Comparison of ENCODE assay signal across 8 cellular contexts in the genomic region with DNA sequence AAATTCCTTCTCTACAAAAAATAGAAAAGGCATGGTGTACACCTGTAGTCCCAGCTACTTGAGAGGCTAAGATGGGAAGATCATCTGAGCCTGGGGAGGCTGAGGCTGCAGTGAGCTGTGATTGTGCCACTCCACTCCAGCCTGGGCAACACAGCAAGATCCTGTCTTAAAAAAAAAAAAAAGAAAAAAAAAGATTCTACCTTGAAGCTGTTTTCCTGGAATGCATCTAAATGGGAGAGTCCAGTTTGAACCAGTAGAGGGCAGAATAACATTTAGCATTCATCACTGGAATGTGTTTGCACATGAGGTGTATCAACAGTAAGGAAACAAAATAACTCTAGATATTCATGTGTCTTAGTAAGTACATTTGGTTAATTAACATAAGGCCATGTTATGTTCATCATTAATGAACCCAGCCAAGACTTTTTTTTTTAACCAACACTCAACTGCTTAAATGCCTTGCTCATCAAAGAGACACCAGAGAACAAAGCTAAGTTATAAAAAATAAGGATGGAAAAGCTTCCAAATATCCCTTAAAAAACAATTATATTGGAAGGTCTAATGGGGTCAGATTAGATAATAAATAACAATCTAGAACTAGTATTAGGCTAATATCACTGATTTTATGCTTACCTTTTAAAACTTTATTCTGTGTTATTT. TPM values are rescaled to one million over a fixed set of nuclear protein-coding genes. Genes with fewer than 3 reads are reported as not detected.
DNase-seq lines count a peak whose midpoint lies in the region; ATAC-seq, FAIRE-seq and TF ChIP-seq lines count a peak whose summit lies in the region.

No MANE protein-coding gene starts in this region.

- H2AFZ ChIP-seq in GM12878 (ENCODE audit: control insufficient read depth, low read depth, low read length) = no peak overlapping the region

- SMC1A ChIA-PET in GM12878 (lab: Charles Lee; ENCODE audit: uncharacterized antibody, unreplicated experiment) = interaction anchor here (1.0 to 2.4 kb wide), 7 partner anchors 69 to 323 kb away, joined by 3 to 12 read pairs (median 3); no protein-coding TSS in a partner anchor

- H3K36me3 ChIP-seq in GM12878 (ENCODE audit: control insufficient read depth in 2 of 2, insufficient read depth in 2 of 2, low read length in 1 of 2) (no peaks in the 10 kb centered on the region), suprapubic skin (no peaks in the 10 kb centered on the region)

- POLR2A ChIA-PET in GM12878 (lab: Charles Lee) = no interaction called here

- peak; percentile 54 for DNase-seq in NCI-H2029 treated with DMSO at 0.1 percent for 48 hours (lab: John Stamatoyannopoulos, UW)
- no peak for DNase-seq in NCI-H2029 (lab: John Stamatoyannopoulos, UW)
- DNase-seq in M059J (ENCODE audit: low read depth) = peak; percentile 63
- DNase-seq in GM12878 (ENCODE audit: low read depth, low spot score) = no peak
- DNase-seq in left colon = no peak
- no peak for DNase-seq in suprapubic skin (ENCODE audit: low spot score in 2 of 2)
- DNase-seq in effector CD4-positive, alpha-beta T cell = no peak

- H3K9me3 ChIP-seq in GM12878 (replicated peaks; ENCODE audit: control insufficient read depth, insufficient read depth, low read length) = no peaks in the 10 kb centered on the region; the same call in 2 of the 3 replicates
- no peaks in the 10 kb centered on the region for H3K9me3 ChIP-seq in suprapubic skin

- peak; percentile 81 for TF ChIP-seq RAD21 in GM12878 (IDR thresholded peaks at IDR 0.05; ENCODE audit: insufficient read depth, low read depth, low read length)

- RAD21 ChIA-PET in GM12878 (lab: Charles Lee; ENCODE audit: unreplicated experiment) = interaction anchor here (0.6 to 1.3 kb wide), 7 partner anchors 9 to 325 kb away, joined by 3 to 6 read pairs (median 4); no protein-coding TSS in a partner anchor

- H3K4me1 ChIP-seq in GM12878 (ENCODE audit: control insufficient read depth, insufficient read depth, low read length) = no peaks in the 10 kb centered on the region
- no peaks in the 10 kb centered on the region for H3K4me1 ChIP-seq in suprapubic skin

- TF ChIP-seq POLR2A in GM12878 (IDR thresholded peaks at IDR 0.05; ENCODE audit: low read depth, low read length) = no peak
- TF ChIP-seq POLR2A in suprapubic skin (IDR thresholded peaks at IDR 0.05) = no peak

- TF ChIP-seq CTCF in GM12878 (IDR thresholded peaks at IDR 0.05 in 2 of 3, conservative IDR thresholded peaks at IDR 0.05 in 1 of 3; ENCODE audit: control insufficient read depth in 2 of 3, extremely low read depth in 1 of 3, insufficient read depth in 1 of 3, low read depth in 3 of 3, low read length in 3 of 3) = peak; percentile 60 to 68 (median 66); a peak in 5 of 6 replicates
- peak in 1 of 2 donors; percentile 26 for TF ChIP-seq CTCF in suprapubic skin (IDR thresholded peaks at IDR 0.05)

- H3K27ac ChIP-seq in GM12878 (ENCODE audit: control insufficient read depth, insufficient read depth) (no peak overlapping the region), suprapubic skin (no peak overlapping the region)

- CTCF ChIA-PET in GM12878 (lab: Yijun Ruan, JAX) = interaction anchor here (0.6 to 3.3 kb wide), 27 partner anchors 8 to 778 kb away, joined by 3 to 19 read pairs (median 4); a partner anchor contains a TSS

- BruUV-seq in GM12878 (replicated peaks; lab: Mats Ljungman, UMichigan) = no TSS peak

- H3K79me2 ChIP-seq in GM12878 (ENCODE audit: control insufficient read depth, insufficient read depth, low read length) = no peaks in the 10 kb centered on the region

- FAIRE-seq in GM12878 (lab: Jason Lieb, UNC) = peak; percentile 65

- H3K4me3 ChIP-seq in GM12878 (no peak overlapping the region), suprapubic skin (no peak overlapping the region)

- no peaks in the 10 kb centered on the region for H4K20me1 ChIP-seq in GM12878 (ENCODE audit: control insufficient read depth, insufficient read depth)

- H3K27me3 ChIP-seq in GM12878 (replicated peaks in 1 of 2; ENCODE audit: control insufficient read depth in 2 of 2, insufficient read depth in 2 of 2, low read length in 1 of 2) = no peaks in the 10 kb centered on the region
- no peaks in the 10 kb centered on the region for H3K27me3 ChIP-seq in suprapubic skin

- H3K9ac ChIP-seq in GM12878 (ENCODE audit: control insufficient read depth, insufficient read depth, low read length) = no peak overlapping the region

- ATAC-seq in GM19438 (IDR thresholded peaks at IDR 0.05; ENCODE audit: low read depth, unreplicated experiment) (peak; percentile 70), GM12878 (peak; percentile 83), left colon (peak; percentile 66)

- no peak overlapping the region for H3K4me2 ChIP-seq in GM12878 (ENCODE audit: control insufficient read depth, insufficient read depth)

- intact Hi-C loops in GM12878 (cut with micrococcal nuclease; ENCODE audit: unreplicated experiment) (loop anchor here (1.0 kb wide), 1 partner anchor 323 kb away; no protein-coding TSS in a partner anchor), left colon (cut with DNase I, micrococcal nuclease) (no loop called here)

- in situ Hi-C loops in GM12878 (cut with MboI) = loop anchor here (5.0 kb wide), 1 partner anchor 326 kb away; no protein-coding TSS in a partner anchor

- no peak for TF ChIP-seq EP300 in GM12878 (IDR thresholded peaks at IDR 0.05; ENCODE audit: borderline replicate concordance in 1 of 2, control insufficient read depth in 1 of 2, low read depth in 2 of 2, low read length in 2 of 2)
- TF ChIP-seq EP300 in suprapubic skin (IDR thresholded peaks at IDR 0.05) = no peak

TF ChIP-seq in GM12878, 131 proteins besides CTCF, POLR2A, EP300 and RAD21:
- TF ChIP-seq RAD51 (IDR thresholded peaks at IDR 0.05) (no peak), SMC3 (IDR thresholded peaks at IDR 0.05; ENCODE audit: borderline replicate concordance, low read length) (peak; percentile 50; the same call in 1 of the 2 replicates), CBX5 (IDR thresholded peaks at IDR 0.05; ENCODE audit: low read depth) (no peak)
TF ChIP-seq in GM12878: peak in this region for 1.

RNA-seq across cellular contexts. Expression of a gene that starts 16.1 kb away (rescaled TPM):
- 0.57 TPM in 1 of 2 replicates, not detected in the other for total RNA-seq in M059J (2014; rRNA removed; shearing (Covaris generic))
- total RNA-seq in GM12878 (2013; cell fraction: nucleolus; rRNA removed) = not detected in 2 replicates
- total RNA-seq in GM12878 (2014; rRNA removed) = not detected in 2 replicates
- total RNA-seq in GM12878 (2014; rRNA removed; fragmentation: Illumina TruSeq; extraction: Trizol) = not detected in 2 replicates
- total RNA-seq in GM12878 (2021) = not detected in 2 replicates
- polyA plus RNA-seq in GM12878 (2011; ENCODE audit: low read depth) = not detected
- polyA plus RNA-seq in GM12878 (2011; rRNA removed) = not detected in 2 replicates
- not detected in 2 replicates for polyA plus RNA-seq in GM12878 (2011; cell fraction: cytosol; rRNA removed)
- not detected in 2 replicates for polyA plus RNA-seq in GM12878 (2011; cell fraction: nucleus; rRNA removed)
- not detected in 2 replicates for polyA plus RNA-seq in GM12878 (2012)
- polyA plus RNA-seq in GM12878 (2014; fragmentation: Illumina TruSeq; extraction: Trizol) = not detected in 2 replicates
- not detected for polyA plus RNA-seq in GM12878 (2014; fragmentation: Nextera tagmentation; extraction: Ambion mirVana)
- polyA plus RNA-seq in GM12878 (2014; rRNA removed) = not detected in 2 replicates
- polyA plus RNA-seq in GM12878 (2016; fragmentation: Nextera tagmentation; extraction: Ambion mirVana) = not detected
- polyA minus RNA-seq in GM12878 (2011; rRNA and poly(A)+ RNA removed) = not detected in 2 replicates
- polyA minus RNA-seq in GM12878 (2011; cell fraction: cytosol; rRNA and poly(A)+ RNA removed) = not detected in 2 replicates
- not detected in 2 replicates for polyA minus RNA-seq in GM12878 (2011; cell fraction: nucleus; rRNA and poly(A)+ RNA removed)
- not detected for total RNA-seq in left colon
- total RNA-seq in suprapubic skin = not detected

RNA-seq across cellular contexts. Expression of a gene that starts 25.8 kb away (rescaled TPM):
- not detected in 2 replicates for total RNA-seq in M059J (2014; rRNA removed; shearing (Covaris generic))
- not detected in 2 replicates for total RNA-seq in GM12878 (2013; cell fraction: nucleolus; rRNA removed)
- not detected in 2 replicates for total RNA-seq in GM12878 (2014; rRNA removed)
- total RNA-seq in GM12878 (2014; rRNA removed; fragmentation: Illumina TruSeq; extraction: Trizol) = not detected in 2 replicates
- total RNA-seq in GM12878 (2021) = not detected in 2 replicates
- polyA plus RNA-seq in GM12878 (2011; ENCODE audit: low read depth) = not detected
- not detected in 2 replicates for polyA plus RNA-seq in GM12878 (2011; rRNA removed)
- polyA plus RNA-seq in GM12878 (2011; cell fraction: cytosol; rRNA removed) = not detected in 2 replicates
- polyA plus RNA-seq in GM12878 (2011; cell fraction: nucleus; rRNA removed) = not detected in 2 replicates
- polyA plus RNA-seq in GM12878 (2012) = not detected in 2 replicates
- polyA plus RNA-seq in GM12878 (2014; fragmentation: Illumina TruSeq; extraction: Trizol) = not detected in 2 replicates
- polyA plus RNA-seq in GM12878 (2014; fragmentation: Nextera tagmentation; extraction: Ambion mirVana) = not detected
- not detected in 2 replicates for polyA plus RNA-seq in GM12878 (2014; rRNA removed)
- not detected for polyA plus RNA-seq in GM12878 (2016; fragmentation: Nextera tagmentation; extraction: Ambion mirVana)
- not detected in 2 replicates for polyA minus RNA-seq in GM12878 (2011; rRNA and poly(A)+ RNA removed)
- not detected in 2 replicates for polyA minus RNA-seq in GM12878 (2011; cell fraction: cytosol; rRNA and poly(A)+ RNA removed)
- polyA minus RNA-seq in GM12878 (2011; cell fraction: nucleus; rRNA and poly(A)+ RNA removed) = 0.57 TPM in 1 of 2 replicates, not detected in the other
- total RNA-seq in left colon = not detected
- total RNA-seq in suprapubic skin = not detected

RNA-seq across cellular contexts. Expression of a gene that starts 57.1 kb away (rescaled TPM):
- not detected in 2 replicates for total RNA-seq in M059J (2014; rRNA removed; shearing (Covaris generic))
- total RNA-seq in GM12878 (2013; cell fraction: nucleolus; rRNA removed) = not detected in 2 replicates
- total RNA-seq in GM12878 (2014; rRNA removed) = not detected in 2 replicates
- not detected in 2 replicates for total RNA-seq in GM12878 (2014; rRNA removed; fragmentation: Illumina TruSeq; extraction: Trizol)
- total RNA-seq in GM12878 (2021) = not detected in 2 replicates
- polyA plus RNA-seq in GM12878 (2011; ENCODE audit: low read depth) = not detected
- polyA plus RNA-seq in GM12878 (2011; rRNA removed) = not detected in 2 replicates
- not detected in 2 replicates for polyA plus RNA-seq in GM12878 (2011; cell fraction: cytosol; rRNA removed)
- not detected in 2 replicates for polyA plus RNA-seq in GM12878 (2011; cell fraction: nucleus; rRNA removed)
- polyA plus RNA-seq in GM12878 (2012) = not detected in 2 replicates
- polyA plus RNA-seq in GM12878 (2014; fragmentation: Illumina TruSeq; extraction: Trizol) = not detected in 2 replicates
- not detected for polyA plus RNA-seq in GM12878 (2014; fragmentation: Nextera tagmentation; extraction: Ambion mirVana)
- polyA plus RNA-seq in GM12878 (2014; rRNA removed) = not detected in 2 replicates
- not detected for polyA plus RNA-seq in GM12878 (2016; fragmentation: Nextera tagmentation; extraction: Ambion mirVana)
- not detected in 2 replicates for polyA minus RNA-seq in GM12878 (2011; rRNA and poly(A)+ RNA removed)
- polyA minus RNA-seq in GM12878 (2011; cell fraction: cytosol; rRNA and poly(A)+ RNA removed) = not detected in 2 replicates
- not detected in 2 replicates for polyA minus RNA-seq in GM12878 (2011; cell fraction: nucleus; rRNA and poly(A)+ RNA removed)
- total RNA-seq in left colon = not detected
- total RNA-seq in suprapubic skin = not detected

Comparison
In these comparisons a context has a peak if more than half of its experiments do, and no peak if none do; other contexts are left out.
1. DNase-seq: peak in NCI-H2029 treated with DMSO at 0.1 percent for 48 hours (single experiment) and M059J (single experiment); none in NCI-H2029 (single experiment), GM12878 (single experiment), left colon (0 of 2), suprapubic skin (0 of 2) and effector CD4-positive, alpha-beta T cell (single experiment).
2. Peak in every context shown above with its lines, with median percentiles within 50 percentile points of each other: ATAC-seq.